Comparison of ENCODE assay signal across 9 cellular contexts in the genomic region with DNA sequence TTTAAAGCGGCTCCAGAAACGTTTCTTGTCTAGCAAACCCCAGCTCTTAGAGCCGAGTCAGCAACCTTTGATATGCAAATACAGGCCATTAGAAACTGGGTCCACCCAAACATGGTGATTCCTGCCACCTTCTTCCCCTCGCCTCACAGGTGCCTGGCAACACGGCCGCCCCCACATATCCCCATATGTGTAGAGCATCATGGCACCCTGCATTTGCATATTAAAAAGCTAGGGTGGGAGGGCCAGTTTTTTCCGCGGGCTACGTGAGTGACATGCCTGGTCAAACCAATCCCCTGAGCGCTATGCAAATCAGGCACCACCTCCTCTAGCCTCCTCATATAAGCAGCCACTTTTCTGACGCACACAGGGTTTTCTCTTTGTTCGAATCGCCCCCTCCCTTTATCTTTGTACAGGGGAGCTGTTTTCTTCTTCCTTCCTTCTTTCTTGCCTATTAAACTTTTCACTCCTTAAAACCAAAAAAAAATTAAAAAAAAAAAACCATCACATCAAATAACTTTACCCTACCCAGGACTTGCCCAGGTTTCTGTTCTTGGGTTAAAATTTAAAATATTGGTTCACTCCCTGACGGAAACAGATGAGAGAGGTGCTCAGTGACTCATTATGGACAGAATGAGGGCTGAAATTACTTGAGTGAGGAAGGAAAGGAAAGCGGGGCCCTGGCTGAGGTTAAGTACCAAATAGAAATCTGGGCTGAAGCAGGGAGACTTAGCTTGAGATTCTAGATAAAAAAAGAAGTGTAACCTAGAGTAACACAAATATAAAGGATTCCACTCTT. TPM values are rescaled to one million over a fixed set of nuclear protein-coding genes. Genes with fewer than 3 reads are reported as not detected.
A peak's percentile ranks its signal among the peaks of the same experiment; 100 is the strongest.
DNase-seq lines count a peak whose midpoint lies in the region; TF ChIP-seq lines count a peak whose summit lies in the region.
"Had no signal": no experiment of that assay in that cellular context is flagged by ENCODE, and none has a peak within 500 bp of the region (broad histone marks: within the 10 kb centered on the region; RNA-seq: fewer than 3 reads in every experiment).

No MANE protein-coding gene starts in this region.

- no peaks in the 10 kb centered on the region for H3K36me3 ChIP-seq in iPS DF 6.9 (ENCODE audit: control insufficient read depth, insufficient read depth, low read length)
- no peaks in the 10 kb centered on the region for H3K36me3 ChIP-seq in adrenal gland (replicated peaks in 1 of 2)
- no peaks in the 10 kb centered on the region for H3K36me3 ChIP-seq in thyroid gland

- peaks cover 30% of the 10 kb centered on the region for H3K36me3 Mint-ChIP-seq in IgD-negative memory B cell

- intact Hi-C loops in adrenal gland (cut with DNase I), result no loop called here
- intact Hi-C loops in thyroid gland (cut with DNase I), result no loop called here

- H3K4me3 ChIP-seq in iPS DF 6.9 (ENCODE audit: low read length), result no peak overlapping the region
- H3K4me3 ChIP-seq in adrenal gland, result no peak overlapping the region
- no peak overlapping the region for H3K4me3 ChIP-seq in thyroid gland (replicated peaks in 1 of 3)

- H3K9me3 ChIP-seq in iPS DF 6.9 (ENCODE audit: control insufficient read depth, insufficient read depth, low read length), result no peaks in the 10 kb centered on the region
- H3K9me3 ChIP-seq in adrenal gland (replicated peaks in 1 of 3), result peaks cover 0 to 5% (median 0%) of the 10 kb centered on the region in 3 donors
- H3K9me3 ChIP-seq in thyroid gland, result no peaks in the 10 kb centered on the region

- no CpG with 5 or more reads among the region's 15 CpGs for WGBS in iPS DF 6.9 (ENCODE audit: insufficient coverage, insufficient read length)
- 73 to 79% (median 77%) methylated on average over 15 of the region's 15 CpGs for WGBS in adrenal gland, 4 donors
- WGBS in thyroid gland, 2 donors, result 76 to 86% methylated on average over 15 of the region's 15 CpGs

- H3K4me1 ChIP-seq in iPS DF 6.9 (ENCODE audit: control insufficient read depth, insufficient read depth, low read length), result 0 out of 2 replicates have a peak, but pooled peaks cover 1% of the 10 kb centered on the region
- H3K4me1 ChIP-seq in adrenal gland (replicated peaks in 1 of 2), result peaks cover 0 to 25% of the 10 kb centered on the region in 2 donors
- no peaks in the 10 kb centered on the region for H3K4me1 ChIP-seq in thyroid gland

- H3K27me3 ChIP-seq in iPS DF 6.9 (ENCODE audit: control insufficient read depth, insufficient read depth, low read length), result no peaks in the 10 kb centered on the region
- H3K27me3 ChIP-seq in adrenal gland, result no peaks in the 10 kb centered on the region
- H3K27me3 ChIP-seq in thyroid gland, result no peaks in the 10 kb centered on the region

- peaks cover 37 to 66% (median 46%) of the 10 kb centered on the region in 3 donors for H3K4me1 Mint-ChIP-seq in IgD-negative memory B cell

- H3K27ac ChIP-seq in iPS DF 6.9 (ENCODE audit: low read length), result no peak overlapping the region
- H3K27ac ChIP-seq in adrenal gland, result peak overlapping the region in 1 of 5 donors; percentile 10
- no peak overlapping the region for H3K27ac ChIP-seq in thyroid gland

- H3K27me3 Mint-ChIP-seq in IgD-negative memory B cell, result no peaks in the 10 kb centered on the region

- peak overlapping the region; percentile 48 to 66 (median 52) for H3K27ac Mint-ChIP-seq in IgD-negative memory B cell

- no peak for TF ChIP-seq CTCF in adrenal gland (IDR thresholded peaks at IDR 0.05)
- no peak for TF ChIP-seq CTCF in thyroid gland (IDR thresholded peaks at IDR 0.05)

- TF ChIP-seq POLR2A in adrenal gland (IDR thresholded peaks at IDR 0.05) (no peak), thyroid gland (IDR thresholded peaks at IDR 0.05) (no peak)

- H3K4me3 Mint-ChIP-seq in IgD-negative memory B cell, result peak overlapping the region; percentile 4 to 88 (median 64)

- DNase-seq in activated T-cell treated with anti-CD3 and anti-CD28 coated beads for 4 hours (peak; percentile 59), iPS DF 6.9 (ENCODE audit: low read depth, low spot score) (peak; percentile 63), NCI-H2081 treated with DMSO at 0.1 percent for 48 hours (lab: John Stamatoyannopoulos, UW) (no peak), inferior parietal cortex (ENCODE audit: extremely low spot score) (no peak), adrenal gland (no peak), thyroid gland (no peak)
- peak; percentile 84 for DNase-seq in stimulated activated naive CD4-positive, alpha-beta T cell treated with Interleukin-2 at 50 U/mL for 16 hours (lab: John Stamatoyannopoulos, UW)
- DNase-seq: KG1 had no signal

- peaks cover 0 to 42% (median 21%) of the 10 kb centered on the region in 3 donors for H3K9me3 Mint-ChIP-seq in IgD-negative memory B cell

RNA-seq across cellular contexts. Expression of a gene that starts 59.8 kb away (rescaled TPM):
- polyA plus RNA-seq in IgD-negative memory B cell (48.5 TPM), adrenal gland (10 to 100 TPM; 24.2 to 52.2 (median 31.1) TPM)
- total RNA-seq in adrenal gland (10 to 100 TPM; 19.0 to 53.5 (median 40.2) TPM), thyroid gland (10 to 100 TPM; 59.4 to 72.0 (median 68.7) TPM)

Comparison
In these comparisons a context has a peak if more than half of its experiments do, and no peak if none do; other contexts are left out.
1. DNase-seq: peak in activated T-cell treated with anti-CD3 and anti-CD28 coated beads for 4 hours (single experiment), iPS DF 6.9 (single experiment) and stimulated activated naive CD4-positive, alpha-beta T cell treated with Interleukin-2 at 50 U/mL for 16 hours (single experiment); none in NCI-H2081 treated with DMSO at 0.1 percent for 48 hours (single experiment), inferior parietal cortex (single experiment), adrenal gland (0 of 7) and thyroid gland (0 of 2).